20 cellular contexts compared by ENCODE assay signal in genomic region chr4:155433636-155434360, GRCh38. TPM values are rescaled to one million over a fixed set of nuclear protein-coding genes. Genes with fewer than 3 reads are reported as not detected.
A peak's percentile ranks its signal among the peaks of the same experiment; 100 is the strongest.
DNase-seq lines count a peak whose midpoint lies in the region; ATAC-seq, FAIRE-seq and TF ChIP-seq lines count a peak whose summit lies in the region.
"Had no signal": no experiment of that assay in that cellular context is flagged by ENCODE, and none has a peak within 500 bp of the region (broad histone marks: within the 10 kb centered on the region; RNA-seq: fewer than 3 reads in every experiment).

No MANE protein-coding gene starts in this region.

- peak overlapping the region; percentile 20 for H3K9ac ChIP-seq in keratinocyte (ENCODE audit: control insufficient read depth, extremely low read depth, insufficient read depth, low read length)

- H3K9me3 ChIP-seq in keratinocyte (ENCODE audit: control insufficient read depth, low read depth, low read length) (no peaks in the 10 kb centered on the region), right cardiac atrium (ENCODE audit: control insufficient read depth, low read length) (no peaks in the 10 kb centered on the region)
- H3K9me3 ChIP-seq: mucosa of descending colon had no signal

- H3K36me3 ChIP-seq in bronchial epithelial cell (ENCODE audit: control insufficient read depth, insufficient read depth, low read length) = no peaks in the 10 kb centered on the region
- H3K36me3 ChIP-seq in keratinocyte (ENCODE audit: control insufficient read depth in 2 of 2, extremely low read depth in 1 of 2, insufficient read depth in 2 of 2, low read length in 2 of 2) = no peaks in the 10 kb centered on the region

- TF ChIP-seq CTCF in bronchial epithelial cell (IDR thresholded peaks at IDR 0.05; ENCODE audit: insufficient read depth, low read length, severe bottlenecking) (no peak), keratinocyte (optimal IDR thresholded peaks at IDR 0.05 in 1 of 3, IDR thresholded peaks at IDR 0.05 in 1 of 3, conservative IDR thresholded peaks at IDR 0.05 in 1 of 3; ENCODE audit: extremely low read depth in 1 of 3, insufficient read depth in 2 of 3, low read length in 3 of 3) (no peak)

- H4K20me1 ChIP-seq in keratinocyte (ENCODE audit: control insufficient read depth, extremely low read depth, insufficient read depth, low read length) = no peaks in the 10 kb centered on the region

- peak overlapping the region; percentile 72 for H3K27ac ChIP-seq in keratinocyte (ENCODE audit: control insufficient read depth, insufficient read depth, low read length)
- no peak overlapping the region for H3K27ac ChIP-seq in right cardiac atrium (ENCODE audit: low read length)
- H3K27ac ChIP-seq: hepatocyte had no signal

- intact Hi-C loops in right cardiac atrium (cut with DNase I) = no loop called here

- no peaks in the 10 kb centered on the region for H3K27me3 ChIP-seq in bronchial epithelial cell (ENCODE audit: control insufficient read depth, insufficient read depth, low read length)
- no peaks in the 10 kb centered on the region for H3K27me3 ChIP-seq in keratinocyte (ENCODE audit: control insufficient read depth, extremely low read depth, insufficient read depth, low read length)
- H3K27me3 ChIP-seq in right cardiac atrium (ENCODE audit: control insufficient read depth, insufficient read depth) = no peaks in the 10 kb centered on the region
- H3K27me3 ChIP-seq: hepatocyte had no signal

- no peak overlapping the region for H2AFZ ChIP-seq in keratinocyte (ENCODE audit: control insufficient read depth, low read length)
- H2AFZ ChIP-seq: hepatocyte had no signal

- H3K4me2 ChIP-seq in keratinocyte (ENCODE audit: control insufficient read depth, extremely low read depth, insufficient read depth, low read depth, low read length) = peak overlapping the region; percentile 42
- H3K4me2 ChIP-seq: hepatocyte had no signal

- dilution Hi-C loops in keratinocyte (cut with MboI; ENCODE audit: extremely low pct_ligation_motif_present, low sequenced_read_pairs) = no loop called here

- FAIRE-seq in bronchial epithelial cell (lab: Jason Lieb, UNC) (no peak), keratinocyte (lab: Jason Lieb, UNC) (peak; percentile 83)
- FAIRE-seq: colon had no signal

- H3K4me3 ChIP-seq in bronchial epithelial cell (ENCODE audit: low read depth, low read length) = no peak overlapping the region
- no peak overlapping the region for H3K4me3 ChIP-seq in keratinocyte (ENCODE audit: control insufficient read depth in 2 of 3, extremely low read depth in 1 of 3, insufficient read depth in 2 of 3, low read depth in 1 of 3, low read length in 3 of 3)
- no peak overlapping the region for H3K4me3 ChIP-seq in right cardiac atrium (ENCODE audit: low read length)
- H3K4me3 ChIP-seq: hepatocyte, mucosa of descending colon had no signal

- DNase-seq in Daoy (ENCODE audit: low read depth) (peak; percentile 17), LHCN-M2 (ENCODE audit: low read depth) (peak; percentile 8), bronchial epithelial cell (ENCODE audit: low read depth) (peak; percentile 99), keratinocyte (ENCODE audit: low read depth, low spot score) (peak; percentile 48), right cardiac atrium (no peak)
- DNase-seq in stimulated activated CD4-positive, alpha-beta T cell treated with anti-CD3 and anti-CD28 coated beads, Interleukin-12 subunit alpha, Interleukin-12 subunit beta, amount 100 ng/mL, for 4 hours = no peak
- no peak for DNase-seq in stimulated activated naive CD4-positive, alpha-beta T cell (lab: John Stamatoyannopoulos, UW)
- DNase-seq: activated CD4-positive, alpha-beta T cell treated with anti-CD3 and anti-CD28 coated beads, Interleukin-2, amount 50 U/mL, for 4 hours; amniotic stem cell; GF-D8; left cardiac atrium; MM.1S; mucosa of descending colon; NCI-H2029; NCI-H526 treated with DMSO at 0.1 percent for 48 hours; RPMI8226; stimulated activated CD4-positive, alpha-beta T cell treated with anti-CD3 and anti-CD28 coated beads, Interleukin-2, amount 100 ng/mL, for 24 hours had no signal

- 71% methylated on average over 2 of the region's 2 CpGs for WGBS in right cardiac atrium

- H3K4me1 ChIP-seq in keratinocyte (ENCODE audit: control insufficient read depth, extremely low read depth, insufficient read depth, low read length) (peaks cover 10% of the 10 kb centered on the region), right cardiac atrium (ENCODE audit: control insufficient read depth, insufficient read depth, low read length) (no peaks in the 10 kb centered on the region)

- no peaks in the 10 kb centered on the region for H3K9me1 ChIP-seq in keratinocyte (ENCODE audit: control insufficient read depth, extremely low read depth, insufficient read depth, low read length)

- no peaks in the 10 kb centered on the region for H3K79me2 ChIP-seq in keratinocyte (ENCODE audit: control insufficient read depth, insufficient read depth, low read length)
- H3K79me2 ChIP-seq: hepatocyte had no signal

- ATAC-seq in GM18517 (IDR thresholded peaks at IDR 0.05; ENCODE audit: unreplicated experiment) (no peak), right cardiac atrium (no peak)
- ATAC-seq: left cardiac atrium, mucosa of descending colon had no signal

RNA-seq across cellular contexts. Expression of gene MAP9, which starts 57.0 kb away (rescaled TPM):
- total RNA-seq in Daoy (2014; rRNA removed; shearing (Covaris generic)) = 4.7 and 5.5 TPM in 2 replicates
- total RNA-seq in LHCN-M2 (2014; rRNA removed) = 2.9 and 3.3 TPM in 2 replicates
- 1.2 TPM for polyA plus RNA-seq in LHCN-M2 (2012)
- 3.6 and 4.2 TPM in 2 replicates for total RNA-seq in bronchial epithelial cell
- polyA plus RNA-seq in keratinocyte = 4.7 to 7.4 TPM (median 5.6 TPM) in 3 replicates
- 2.5 TPM for polyA plus RNA-seq in keratinocyte (2011; ENCODE audit: low read depth)
- 4.0 and 7.5 TPM in 2 replicates for polyA plus RNA-seq in keratinocyte (2011; cell fraction: cytosol; rRNA removed)
- polyA plus RNA-seq in keratinocyte (2011; cell fraction: nucleus; rRNA removed) = 6.0 and 9.4 TPM in 2 replicates
- 1.4 and 7.4 TPM in 2 replicates for polyA plus RNA-seq in keratinocyte (2012; ENCODE audit: low replicate concordance)
- 0.52 to 7.7 TPM (median 3.6 TPM) in 3 replicates for polyA minus RNA-seq in keratinocyte
- polyA minus RNA-seq in keratinocyte (2011; cell fraction: cytosol; rRNA and poly(A)+ RNA removed) = 4.4 TPM
- 6.9 and 9.1 TPM in 2 replicates for polyA minus RNA-seq in keratinocyte (2011; cell fraction: nucleus; rRNA and poly(A)+ RNA removed)
- total RNA-seq in right cardiac atrium = 10 to 100 TPM in 1 of 4 donors, 1 to 10 TPM in 3; 7.0 to 12.2 (median 9.2) TPM
- 3.1 TPM for polyA plus RNA-seq in right cardiac atrium

Comparison
In these comparisons a context has a peak if more than half of its experiments do, and no peak if none do; other contexts are left out.
1. DNase-seq: peak in Daoy (single experiment), LHCN-M2 (single experiment), bronchial epithelial cell (single experiment) and keratinocyte (single experiment); none in stimulated activated CD4-positive, alpha-beta T cell treated with anti-CD3 and anti-CD28 coated beads, Interleukin-12 subunit alpha, Interleukin-12 subunit beta, amount 100 ng/mL, for 4 hours (single experiment), stimulated activated naive CD4-positive, alpha-beta T cell (0 of 6) and right cardiac atrium (0 of 3).